Comparison of ENCODE assay signal across 20 cellular contexts in the genomic region with DNA sequence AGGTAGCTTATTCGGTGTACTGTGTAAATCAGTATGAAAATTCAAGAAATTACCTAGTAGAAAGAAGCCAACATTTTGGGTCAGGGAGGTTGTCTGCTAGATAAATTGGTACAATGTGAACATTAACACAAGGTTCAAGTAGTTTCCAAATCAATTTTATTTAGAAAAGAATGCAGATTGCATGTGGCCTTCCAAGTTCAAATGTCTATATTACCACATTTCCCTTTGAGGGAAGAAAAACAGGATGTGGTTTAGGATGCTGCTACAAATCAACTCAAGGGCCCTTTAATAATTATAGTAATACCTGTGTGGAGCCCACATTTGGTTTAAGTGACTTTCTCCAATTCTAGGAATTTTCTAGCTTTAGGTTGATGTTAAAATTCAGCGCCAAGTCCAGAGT. TPM values are rescaled to one million over a fixed set of nuclear protein-coding genes. Genes with fewer than 3 reads are reported as not detected.
A peak's percentile ranks its signal among the peaks of the same experiment; 100 is the strongest.
DNase-seq lines count a peak whose midpoint lies in the region; ATAC-seq, FAIRE-seq and TF ChIP-seq lines count a peak whose summit lies in the region.
"Had no signal": no experiment of that assay in that cellular context is flagged by ENCODE, and none has a peak within 500 bp of the region (broad histone marks: within the 10 kb centered on the region; RNA-seq: fewer than 3 reads in every experiment).

No MANE protein-coding gene starts in this region.

- H3K27ac Mint-ChIP-seq in T-helper 17 cell (no peak overlapping the region), mesothelial cell of epicardium (peak overlapping the region; percentile 51)
- H3K27ac Mint-ChIP-seq: B cell, HFFc6 had no signal

- peaks cover 38% of the 10 kb centered on the region for H3K4me1 ChIP-seq in MM.1S (ENCODE audit: low read length)
- H3K4me1 ChIP-seq: Peyer's patch had no signal

- no peaks in the 10 kb centered on the region for H3K9me3 ChIP-seq in MM.1S (replicated peaks; ENCODE audit: insufficient read depth, low read length)
- no peaks in the 10 kb centered on the region for H3K9me3 ChIP-seq in T-helper 17 cell (ENCODE audit: control insufficient read depth, low read length, poor library complexity, severe bottlenecking)
- H3K9me3 ChIP-seq: MG63, Peyer's patch had no signal

- TF ChIP-seq CTCF in MM.1S (IDR thresholded peaks at IDR 0.05; ENCODE audit: low read length) (no peak), mesothelial cell of epicardium (IDR thresholded peaks at IDR 0.05; ENCODE audit: unreplicated experiment) (no peak)

- H2AFZ ChIP-seq in MM.1S (ENCODE audit: low read length), result peak overlapping the region; percentile 28; the same call in 1 of the 2 replicates

- no peak for DNase-seq in GM12892 (ENCODE audit: insufficient read length)
- DNase-seq in MM.1S, result peak; percentile 75
- no peak for DNase-seq in T-helper 17 cell
- no peak for DNase-seq in mesothelial cell of epicardium (ENCODE audit: low spot score in 2 of 2, unreplicated experiment in 2 of 2)
- no peak for DNase-seq in OCI-M2 (lab: John Stamatoyannopoulos, UW; ENCODE audit: unreplicated experiment)
- no peak for DNase-seq in DMS53 (lab: John Stamatoyannopoulos, UW)
- DNase-seq in NCI-H2171 (lab: John Stamatoyannopoulos, UW), result no peak
- DNase-seq: HFFc6, MG63, NCI-H1105 treated with DMSO at 0.1 percent for 48 hours, NCI-H1694 treated with DMSO at 0.1 percent for 48 hours, NCI-H446, NCI-H69, Peyer's patch, Right ventricle myocardium superior had no signal

- H3K4me3 Mint-ChIP-seq in T-helper 17 cell (peak overlapping the region; percentile 13), mesothelial cell of epicardium (no peak overlapping the region)
- H3K4me3 Mint-ChIP-seq: HFFc6 had no signal

- peaks cover 18% of the 10 kb centered on the region for H3F3A ChIP-seq in MM.1S (ENCODE audit: insufficient read depth, low read length)

- peak; percentile 50 for FAIRE-seq in GM12892 (lab: Jason Lieb, UNC)
- FAIRE-seq: HepG2 had no signal

- TF ChIP-seq POLR2A in GM12892 (IDR thresholded peaks at IDR 0.05; ENCODE audit: low read depth, low read length), result no peak

- H3K36me3 Mint-ChIP-seq in T-helper 17 cell (ENCODE audit: low read depth), result no peaks in the 10 kb centered on the region
- H3K36me3 Mint-ChIP-seq in mesothelial cell of epicardium, result no peaks in the 10 kb centered on the region
- H3K36me3 Mint-ChIP-seq: CD4-positive, alpha-beta memory T cell had no signal

- peak overlapping the region; percentile 50 for H3K9ac ChIP-seq in MM.1S (ENCODE audit: low read length)

- H4K20me1 ChIP-seq in MM.1S (ENCODE audit: insufficient read depth, low read length), result no peaks in the 10 kb centered on the region

- no peaks in the 10 kb centered on the region for H3K36me3 ChIP-seq in MM.1S (replicated peaks; ENCODE audit: insufficient read depth, low read length)
- H3K36me3 ChIP-seq: MG63, Peyer's patch had no signal

- peaks cover 11% of the 10 kb centered on the region for H3K4me1 Mint-ChIP-seq in T-helper 17 cell
- H3K4me1 Mint-ChIP-seq in mesothelial cell of epicardium, result peaks cover 35% of the 10 kb centered on the region

- no peaks in the 10 kb centered on the region for H3K9me3 Mint-ChIP-seq in mesothelial cell of epicardium

- H3K4me2 ChIP-seq in MM.1S (ENCODE audit: low read depth, low read length), result peak overlapping the region; percentile 61

- H3K9me2 ChIP-seq in MM.1S (replicated peaks; ENCODE audit: insufficient read depth, low read length), result no peaks in the 10 kb centered on the region

- ATAC-seq in T-helper 17 cell, result no peak
- ATAC-seq: HepG2 had no signal

- H3K27ac ChIP-seq in MM.1S (ENCODE audit: low read length), result peak overlapping the region; percentile 94
- H3K27ac ChIP-seq: Peyer's patch, SK-N-MC had no signal

- H3K27me3 ChIP-seq in MM.1S (replicated peaks; ENCODE audit: insufficient read depth, low read length), result no peaks in the 10 kb centered on the region
- H3K27me3 ChIP-seq: MG63, Peyer's patch had no signal

- peak overlapping the region; percentile 10 for H3K4me3 ChIP-seq in MM.1S (ENCODE audit: low read length)
- H3K4me3 ChIP-seq: MG63, Peyer's patch, SK-N-MC had no signal

- no peaks in the 10 kb centered on the region for H3K27me3 Mint-ChIP-seq in T-helper 17 cell
- H3K27me3 Mint-ChIP-seq in mesothelial cell of epicardium (ENCODE audit: low read depth), result no peaks in the 10 kb centered on the region
- H3K27me3 Mint-ChIP-seq: B cell; CD4-positive, alpha-beta memory T cell had no signal

- H3K79me2 ChIP-seq in MM.1S (ENCODE audit: low read length), result no peaks in the 10 kb centered on the region

RNA-seq across cellular contexts. Expression of a gene that starts 57.5 kb away (rescaled TPM):
- 0.11 TPM for polyA plus RNA-seq in GM12892 (2012; ENCODE audit: missing spikeins)
- total RNA-seq in T-helper 17 cell (not detected), mesothelial cell of epicardium (2.7 to 4.2 TPM (median 3.3 TPM) in 3 replicates)
- total RNA-seq: CD4-positive, alpha-beta memory T cell; HepG2; HFFc6; T-helper 1 cell treated with Interleukin-12 subunit alpha and Interleukin-12 subunit beta and Interleukin-4 antibody, amounts not matched to agents 30 ng/mL and 1 ng/mL, for 36 hours had no signal
- polyA plus RNA-seq: CD4-positive, alpha-beta memory T cell; HepG2 had no signal
